In genomic region chr16:64740261-64740660, GRCh38 we compare ENCODE assay signal across 8 cellular contexts.
"Had no signal": no experiment of that assay in that cellular context is flagged by ENCODE, and none has a peak within 500 bp of the region (broad histone marks: within the 10 kb centered on the region; RNA-seq: fewer than 3 reads in every experiment).

No MANE protein-coding gene starts in this region.

- H3K4me2 ChIP-seq: GM23338 had no signal

- H3K9me3 ChIP-seq: HAP-1 had no signal

- H3K36me3 ChIP-seq: HAP-1 had no signal

- H3K4me3 ChIP-seq: GM23248, GM23338, HAP-1 had no signal

- H3K4me1 ChIP-seq: HAP-1 had no signal

- H2AFZ ChIP-seq: GM23248, GM23338 had no signal

- DNase-seq: GM23248, GOT3, H7, H9, HCEC 1CT, HFFc6 had no signal

- H3K9ac ChIP-seq: GM23248 had no signal

- H3K27ac ChIP-seq: GM23248 had no signal
